In the genomic region with DNA sequence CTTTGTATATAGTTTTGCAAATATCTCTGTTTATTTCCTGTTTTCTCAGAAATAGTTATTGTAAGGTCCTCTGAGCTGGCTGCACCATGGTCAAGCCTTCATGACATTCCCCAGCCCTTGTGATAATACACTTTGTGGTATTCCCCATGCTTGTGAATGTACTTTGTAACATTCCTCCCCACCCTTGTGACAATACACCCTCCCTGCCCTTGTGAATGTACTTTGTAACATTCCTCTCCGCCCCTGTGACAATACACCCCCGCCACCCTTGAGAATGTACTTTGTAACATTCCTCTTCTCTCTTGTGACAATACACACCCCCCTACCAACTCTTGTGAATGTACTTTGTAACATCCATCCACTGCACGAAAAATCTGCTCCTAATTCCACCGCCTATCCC, we compare ENCODE assay signal across 1 cellular context.
TF ChIP-seq lines count a peak whose summit lies in the region.

No MANE protein-coding gene starts in this region.

TF ChIP-seq in H1, 55 proteins besides CTCF, POLR2A, EP300 and RAD21 (continued from another document):
- TF ChIP-seq TEAD4 (IDR thresholded peaks at IDR 0.05; ENCODE audit: low read depth, low read length), result peak; percentile 77
